In the genomic region with DNA sequence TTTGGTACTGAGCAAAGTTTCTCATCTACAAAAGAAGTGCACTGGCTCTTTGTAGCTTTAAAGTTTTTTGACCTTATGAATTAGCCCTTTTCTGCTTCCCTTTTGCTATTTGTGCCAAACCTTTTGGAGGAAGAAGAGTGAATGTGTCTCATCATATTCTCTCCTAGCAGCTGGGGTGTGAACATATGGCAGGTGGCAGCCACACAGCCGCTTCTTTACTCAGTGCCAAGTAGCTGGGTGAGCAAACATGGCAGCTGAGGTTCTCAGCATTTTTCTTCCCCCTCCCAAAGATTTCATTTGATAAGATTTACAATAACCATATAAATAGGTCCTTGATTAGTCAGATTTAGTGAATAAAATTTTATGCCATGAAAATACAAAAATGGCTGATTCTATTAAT, we compare ENCODE assay signal across 18 cellular contexts. TPM values are rescaled to one million over a fixed set of nuclear protein-coding genes. Genes with fewer than 3 reads are reported as not detected.
DNase-seq lines count a peak whose midpoint lies in the region; ATAC-seq, FAIRE-seq and TF ChIP-seq lines count a peak whose summit lies in the region.
"Had no signal": no experiment of that assay in that cellular context is flagged by ENCODE, and none has a peak within 500 bp of the region (broad histone marks: within the 10 kb centered on the region; RNA-seq: fewer than 3 reads in every experiment).

No MANE protein-coding gene starts in this region.

- H2AFZ ChIP-seq in MM.1S (ENCODE audit: low read length) = 0 out of 2 replicates have a peak overlapping the region, but pooled peaks have one; percentile 9

- H3K36me3 ChIP-seq in MM.1S (replicated peaks; ENCODE audit: insufficient read depth, low read length) = no peaks in the 10 kb centered on the region
- H3K36me3 ChIP-seq in naive thymus-derived CD4-positive, alpha-beta T cell (ENCODE audit: control insufficient read depth in 2 of 3, insufficient read depth in 3 of 3, low read length in 3 of 3) = no peaks in the 10 kb centered on the region

- H3K79me2 ChIP-seq in MM.1S (ENCODE audit: low read length) = no peaks in the 10 kb centered on the region

- no peak overlapping the region for H3K9ac ChIP-seq in MM.1S (ENCODE audit: low read length)

- no peak overlapping the region for H3K27ac ChIP-seq in MM.1S (ENCODE audit: low read length)
- H3K27ac ChIP-seq in naive thymus-derived CD4-positive, alpha-beta T cell (ENCODE audit: low read depth, low read length) = no peak overlapping the region

- peak overlapping the region; percentile 44 for H3K27ac Mint-ChIP-seq in activated naive CD8-positive, alpha-beta T cell treated with anti-CD3 and anti-CD28 coated beads for 36 hours
- peak overlapping the region in 6 of 9 donors; percentile 48 to 84 (median 51) for H3K27ac Mint-ChIP-seq in naive thymus-derived CD4-positive, alpha-beta T cell
- H3K27ac Mint-ChIP-seq: CD8-positive, alpha-beta T cell had no signal

- no peaks in the 10 kb centered on the region for H3K27me3 ChIP-seq in MM.1S (replicated peaks; ENCODE audit: insufficient read depth, low read length)
- no peaks in the 10 kb centered on the region for H3K27me3 ChIP-seq in naive thymus-derived CD4-positive, alpha-beta T cell (ENCODE audit: control insufficient read depth in 2 of 2, insufficient read depth in 2 of 2, low read length in 2 of 2)

- H3K9me3 Mint-ChIP-seq in activated naive CD8-positive, alpha-beta T cell treated with anti-CD3 and anti-CD28 coated beads for 36 hours = peaks cover 2% of the 10 kb centered on the region
- H3K9me3 Mint-ChIP-seq in naive thymus-derived CD4-positive, alpha-beta T cell = peaks cover 0 to 3% (median 0%) of the 10 kb centered on the region in 11 donors
- H3K9me3 Mint-ChIP-seq: CD8-positive, alpha-beta T cell had no signal

- in situ Hi-C loops in G401 (cut with HindIII; ENCODE audit: low sequenced_read_pairs) = no loop called here

- H3K4me3 ChIP-seq in MM.1S (ENCODE audit: low read length) = no peak overlapping the region
- no peak overlapping the region for H3K4me3 ChIP-seq in naive thymus-derived CD4-positive, alpha-beta T cell (ENCODE audit: low read length)

- H3K27me3 Mint-ChIP-seq in activated naive CD8-positive, alpha-beta T cell treated with anti-CD3 and anti-CD28 coated beads for 36 hours = no peaks in the 10 kb centered on the region
- no peaks in the 10 kb centered on the region for H3K27me3 Mint-ChIP-seq in naive thymus-derived CD4-positive, alpha-beta T cell

- no peaks in the 10 kb centered on the region for H4K20me1 ChIP-seq in MM.1S (ENCODE audit: insufficient read depth, low read length)

- TF ChIP-seq CTCF in MM.1S (IDR thresholded peaks at IDR 0.05; ENCODE audit: low read length) = no peak

- ATAC-seq in naive thymus-derived CD4-positive, alpha-beta T cell = no peak
- ATAC-seq in HG02852 (IDR thresholded peaks at IDR 0.05; ENCODE audit: unreplicated experiment) = no peak
- ATAC-seq: CD8-positive, alpha-beta T cell had no signal

- FAIRE-seq in frontal cortex (lab: Jason Lieb, UNC) = no peak
- FAIRE-seq: D721Med, RCC 7860 had no signal

- no peaks in the 10 kb centered on the region for H3K9me2 ChIP-seq in MM.1S (replicated peaks; ENCODE audit: insufficient read depth, low read length)

- H3K4me1 ChIP-seq in MM.1S (ENCODE audit: low read length) = peaks cover 33% of the 10 kb centered on the region
- peaks cover 0 to 57% of the 10 kb centered on the region in 2 donors for H3K4me1 ChIP-seq in naive thymus-derived CD4-positive, alpha-beta T cell (ENCODE audit: control insufficient read depth in 2 of 2, insufficient read depth in 2 of 2, low read length in 2 of 2)

- POLR2A ChIA-PET in naive thymus-derived CD4-positive, alpha-beta T cell (lab: Charles Lee) = interaction anchor here (0.9 to 13.4 kb wide), 13 partner anchors 9 to 139 kb away, joined by 3 to 359 read pairs (median 6); a partner anchor contains a TSS

- CTCF ChIA-PET in naive thymus-derived CD4-positive, alpha-beta T cell (lab: Charles Lee) = interaction anchor here (0.6 to 7.7 kb wide), 11 partner anchors 8 to 139 kb away, joined by 3 to 110 read pairs (median 7); a partner anchor contains a TSS

- DNase-seq in G401 (ENCODE audit: low spot score) (peak; percentile 38), MM.1S (no peak), frontal cortex (ENCODE audit: low spot score in 2 of 2) (no peak)
- DNase-seq in activated naive CD8-positive, alpha-beta T cell treated with anti-CD3 and anti-CD28 coated beads for 36 hours = no peak
- DNase-seq in naive thymus-derived CD4-positive, alpha-beta T cell = no peak
- no peak for DNase-seq in activated effector memory CD4-positive, alpha-beta T cell treated with Interleukin-2 at 50 U/mL for 16 hours
- DNase-seq: CD8-positive, alpha-beta T cell; EL; H7; Kasumi-1; NCI-H1417; NCI-H2081 treated with DMSO at 0.1 percent for 48 hours; NCI-H226; NCI-H774; SHP77 treated with DMSO at 0.1 percent for 48 hours had no signal

- H3K9me3 ChIP-seq in MM.1S (replicated peaks; ENCODE audit: insufficient read depth, low read length) = no peaks in the 10 kb centered on the region
- no peaks in the 10 kb centered on the region for H3K9me3 ChIP-seq in naive thymus-derived CD4-positive, alpha-beta T cell (ENCODE audit: control insufficient read depth in 2 of 3, low read length in 3 of 3)

- peaks cover 11% of the 10 kb centered on the region for H3K36me3 Mint-ChIP-seq in activated naive CD8-positive, alpha-beta T cell treated with anti-CD3 and anti-CD28 coated beads for 36 hours
- H3K36me3 Mint-ChIP-seq in naive thymus-derived CD4-positive, alpha-beta T cell = peaks cover 0 to 7% (median 0%) of the 10 kb centered on the region in 5 donors
- H3K36me3 Mint-ChIP-seq: CD8-positive, alpha-beta T cell had no signal

- H3K4me1 Mint-ChIP-seq in activated naive CD8-positive, alpha-beta T cell treated with anti-CD3 and anti-CD28 coated beads for 36 hours = peaks cover 65% of the 10 kb centered on the region
- peaks cover 42 to 86% (median 85%) of the 10 kb centered on the region in 7 donors for H3K4me1 Mint-ChIP-seq in naive thymus-derived CD4-positive, alpha-beta T cell

- intact Hi-C loops in naive thymus-derived CD4-positive, alpha-beta T cell (cut with micrococcal nuclease) = no loop called here

- no peak overlapping the region for H3K4me3 Mint-ChIP-seq in activated naive CD8-positive, alpha-beta T cell treated with anti-CD3 and anti-CD28 coated beads for 36 hours
- peak overlapping the region in 6 of 10 donors; percentile 1 to 49 (median 23) for H3K4me3 Mint-ChIP-seq in naive thymus-derived CD4-positive, alpha-beta T cell
- H3K4me3 Mint-ChIP-seq: CD8-positive, alpha-beta T cell had no signal

- H3F3A ChIP-seq in MM.1S (ENCODE audit: insufficient read depth, low read length) = no peaks in the 10 kb centered on the region

- no peak overlapping the region for H3K4me2 ChIP-seq in MM.1S (ENCODE audit: low read depth, low read length)

RNA-seq across cellular contexts. Expression of a gene that starts 46.7 kb away (rescaled TPM):
- total RNA-seq in G401 (2014; rRNA removed; shearing (Covaris generic)) = 0.68 and 0.86 TPM in 2 replicates
- total RNA-seq in activated naive CD8-positive, alpha-beta T cell treated with anti-CD3 and anti-CD28 coated beads for 36 hours = 100 to 1,000 TPM; 151 to 157 TPM
- total RNA-seq in naive thymus-derived CD4-positive, alpha-beta T cell = 100 to 1,000 TPM; 274 to 513 (median 338) TPM
- 100 to 1,000 TPM in 1 of 2 donors, 10 to 100 TPM in 1; 66.0 to 149 TPM for polyA plus RNA-seq in naive thymus-derived CD4-positive, alpha-beta T cell
- 6.1 TPM for total RNA-seq in frontal cortex

Comparison
In these comparisons a context has a peak if more than half of its experiments do, and no peak if none do; other contexts are left out.
1. RNA of a gene that starts 46.7 kb away (total RNA-seq): 274 to 513 TPM in naive thymus-derived CD4-positive, alpha-beta T cell and 151 to 157 TPM in activated naive CD8-positive, alpha-beta T cell treated with anti-CD3 and anti-CD28 coated beads for 36 hours; 6.1 TPM in frontal cortex (single experiment) and 0.68 to 0.86 TPM in G401; every median in the first group is over 10 times any median in the second.